1 cellular context compared by ENCODE assay signal in genomic region chr12:106085213-106085612, GRCh38.
TF ChIP-seq lines count a peak whose summit lies in the region.

No MANE protein-coding gene starts in this region.

TF ChIP-seq in GM23338, 12 proteins besides CTCF, POLR2A, EP300 and RAD21 (continued from another document):
- TF ChIP-seq, protein P1, sequence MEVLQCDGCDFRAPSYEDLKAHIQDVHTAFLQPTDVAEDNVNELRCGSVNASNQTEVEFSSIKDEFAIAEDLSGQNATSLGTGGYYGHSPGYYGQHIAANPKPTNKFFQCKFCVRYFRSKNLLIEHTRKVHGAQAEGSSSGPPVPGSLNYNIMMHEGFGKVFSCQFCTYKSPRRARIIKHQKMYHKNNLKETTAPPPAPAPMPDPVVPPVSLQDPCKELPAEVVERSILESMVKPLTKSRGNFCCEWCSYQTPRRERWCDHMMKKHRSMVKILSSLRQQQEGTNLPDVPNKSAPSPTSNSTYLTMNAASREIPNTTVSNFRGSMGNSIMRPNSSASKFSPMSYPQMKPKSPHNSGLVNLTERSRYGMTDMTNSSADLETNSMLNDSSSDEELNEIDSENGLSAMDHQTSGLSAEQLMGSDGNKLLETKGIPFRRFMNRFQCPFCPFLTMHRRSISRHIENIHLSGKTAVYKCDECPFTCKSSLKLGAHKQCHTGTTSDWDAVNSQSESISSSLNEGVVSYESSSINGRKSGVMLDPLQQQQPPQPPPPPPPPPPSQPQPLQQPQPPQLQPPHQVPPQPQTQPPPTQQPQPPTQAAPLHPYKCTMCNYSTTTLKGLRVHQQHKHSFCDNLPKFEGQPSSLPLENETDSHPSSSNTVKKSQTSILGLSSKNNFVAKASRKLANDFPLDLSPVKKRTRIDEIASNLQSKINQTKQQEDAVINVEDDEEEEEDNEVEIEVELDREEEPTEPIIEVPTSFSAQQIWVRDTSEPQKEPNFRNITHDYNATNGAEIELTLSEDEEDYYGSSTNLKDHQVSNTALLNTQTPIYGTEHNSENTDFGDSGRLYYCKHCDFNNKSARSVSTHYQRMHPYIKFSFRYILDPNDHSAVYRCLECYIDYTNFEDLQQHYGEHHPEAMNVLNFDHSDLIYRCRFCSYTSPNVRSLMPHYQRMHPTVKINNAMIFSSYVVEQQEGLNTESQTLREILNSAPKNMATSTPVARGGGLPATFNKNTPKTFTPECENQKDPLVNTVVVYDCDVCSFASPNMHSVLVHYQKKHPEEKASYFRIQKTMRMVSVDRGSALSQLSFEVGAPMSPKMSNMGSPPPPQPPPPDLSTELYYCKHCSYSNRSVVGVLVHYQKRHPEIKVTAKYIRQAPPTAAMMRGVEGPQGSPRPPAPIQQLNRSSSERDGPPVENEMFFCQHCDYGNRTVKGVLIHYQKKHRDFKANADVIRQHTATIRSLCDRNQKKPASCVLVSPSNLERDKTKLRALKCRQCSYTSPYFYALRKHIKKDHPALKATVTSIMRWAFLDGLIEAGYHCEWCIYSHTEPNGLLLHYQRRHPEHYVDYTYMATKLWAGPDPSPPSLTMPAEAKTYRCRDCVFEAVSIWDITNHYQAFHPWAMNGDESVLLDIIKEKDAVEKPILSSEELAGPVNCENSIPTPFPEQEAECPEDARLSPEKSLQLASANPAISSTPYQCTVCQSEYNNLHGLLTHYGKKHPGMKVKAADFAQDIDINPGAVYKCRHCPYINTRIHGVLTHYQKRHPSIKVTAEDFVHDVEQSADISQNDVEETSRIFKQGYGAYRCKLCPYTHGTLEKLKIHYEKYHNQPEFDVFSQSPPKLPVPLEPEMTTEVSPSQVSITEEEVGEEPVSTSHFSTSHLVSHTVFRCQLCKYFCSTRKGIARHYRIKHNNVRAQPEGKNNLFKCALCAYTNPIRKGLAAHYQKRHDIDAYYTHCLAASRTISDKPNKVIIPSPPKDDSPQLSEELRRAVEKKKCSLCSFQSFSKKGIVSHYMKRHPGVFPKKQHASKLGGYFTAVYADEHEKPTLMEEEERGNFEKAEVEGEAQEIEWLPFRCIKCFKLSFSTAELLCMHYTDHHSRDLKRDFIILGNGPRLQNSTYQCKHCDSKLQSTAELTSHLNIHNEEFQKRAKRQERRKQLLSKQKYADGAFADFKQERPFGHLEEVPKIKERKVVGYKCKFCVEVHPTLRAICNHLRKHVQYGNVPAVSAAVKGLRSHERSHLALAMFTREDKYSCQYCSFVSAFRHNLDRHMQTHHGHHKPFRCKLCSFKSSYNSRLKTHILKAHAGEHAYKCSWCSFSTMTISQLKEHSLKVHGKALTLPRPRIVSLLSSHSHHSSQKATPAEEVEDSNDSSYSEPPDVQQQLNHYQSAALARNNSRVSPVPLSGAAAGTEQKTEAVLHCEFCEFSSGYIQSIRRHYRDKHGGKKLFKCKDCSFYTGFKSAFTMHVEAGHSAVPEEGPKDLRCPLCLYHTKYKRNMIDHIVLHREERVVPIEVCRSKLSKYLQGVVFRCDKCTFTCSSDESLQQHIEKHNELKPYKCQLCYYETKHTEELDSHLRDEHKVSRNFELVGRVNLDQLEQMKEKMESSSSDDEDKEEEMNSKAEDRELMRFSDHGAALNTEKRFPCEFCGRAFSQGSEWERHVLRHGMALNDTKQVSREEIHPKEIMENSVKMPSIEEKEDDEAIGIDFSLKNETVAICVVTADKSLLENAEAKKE (CRISPR knock-in tag; IDR thresholded peaks at IDR 0.05): no peak
- TF ChIP-seq EZH2 (IDR thresholded peaks at IDR 0.05; ENCODE audit: low read depth, unreplicated experiment): no peak
TF ChIP-seq in GM23338: peak in this region for 0.
